8 cellular contexts compared by ENCODE assay signal in genomic region chr9:127557466-127557869, GRCh38. TPM values are rescaled to one million over a fixed set of nuclear protein-coding genes. Genes with fewer than 3 reads are reported as not detected.
A peak's percentile ranks its signal among the peaks of the same experiment; 100 is the strongest.
DNase-seq lines count a peak whose midpoint lies in the region; ATAC-seq, FAIRE-seq and TF ChIP-seq lines count a peak whose summit lies in the region.

No MANE protein-coding gene starts in this region.

- H3K4me1 ChIP-seq in pancreas = peaks cover 32 to 77% (median 52%) of the 10 kb centered on the region in 3 donors
- peaks cover 13% of the 10 kb centered on the region for H3K4me1 ChIP-seq in HAP-1

- peak overlapping the region; percentile 99 for H3K27ac ChIP-seq in RWPE1
- peak overlapping the region; percentile 98 for H3K27ac ChIP-seq in epithelial cell of prostate
- peak overlapping the region; percentile 31 to 66 (median 58) for H3K27ac ChIP-seq in pancreas

- H3K27me3 ChIP-seq in pancreas (no peaks in the 10 kb centered on the region), HAP-1 (ENCODE audit: low read depth) (no peaks in the 10 kb centered on the region)

- no peak for TF ChIP-seq CTCF in RWPE1 (conservative IDR thresholded peaks at IDR 0.05; ENCODE audit: low read depth)
- no peak for TF ChIP-seq CTCF in pancreas (IDR thresholded peaks at IDR 0.05)

- H3K36me3 ChIP-seq in pancreas (peaks cover 0 to 6% (median 0%) of the 10 kb centered on the region in 3 donors), HAP-1 (replicated peaks) (peaks cover 3% of the 10 kb centered on the region; the same call in 1 of the 2 replicates)

- no peak for FAIRE-seq in pancreas (lab: Jason Lieb, UNC)

- WGBS in pancreas, 2 donors = 23 to 24% methylated on average over 5 of the region's 5 CpGs

- POLR2A ChIA-PET in RWPE1 (lab: Yijun Ruan, JAX; ENCODE audit: low non-redundant PET) = no interaction called here

- H3K9me3 ChIP-seq in pancreas (no peaks in the 10 kb centered on the region), HAP-1 (no peaks in the 10 kb centered on the region)

- ATAC-seq in pancreas = peak in 1 of 4 donors; percentile 18
- ATAC-seq in GM19328 (IDR thresholded peaks at IDR 0.05; ENCODE audit: unreplicated experiment) = no peak
- ATAC-seq in GM19455 (IDR thresholded peaks at IDR 0.05; ENCODE audit: unreplicated experiment) = no peak
- no peak for ATAC-seq in HG03565 (IDR thresholded peaks at IDR 0.05; ENCODE audit: unreplicated experiment)

- in situ Hi-C loops in HAP-1 (cut with MboI; ENCODE audit: low sequenced_read_pairs) = no loop called here

- intact Hi-C loops in pancreas (cut with DNase I) = no loop called here

- H3K4me3 ChIP-seq in pancreas = no peak overlapping the region
- H3K4me3 ChIP-seq in HAP-1 = no peak overlapping the region

- CTCF ChIA-PET in RWPE1 (lab: Yijun Ruan, JAX) = interaction anchor here (0.6 to 1.0 kb wide), 4 partner anchors 17 to 328 kb away, joined by 3 to 7 read pairs (median 4); no protein-coding TSS in a partner anchor

- peak; percentile 89 for DNase-seq in EL
- DNase-seq in RWPE1 (ENCODE audit: low spot score) = no peak
- no peak for DNase-seq in epithelial cell of prostate (ENCODE audit: low read depth, low spot score)
- DNase-seq in pancreas = no peak
- no peak for DNase-seq in HAP-1 (ENCODE audit: low spot score in 2 of 2)

RNA-seq across cellular contexts. Expression of gene STXBP1, which starts 54.6 kb away (rescaled TPM):
- 10 to 100 TPM; 14.3 to 33.0 (median 22.0) TPM for total RNA-seq in pancreas
- 10 to 100 TPM; 17.6 to 46.4 TPM for polyA plus RNA-seq in pancreas
